14 cellular contexts compared by ENCODE assay signal in the genomic region with DNA sequence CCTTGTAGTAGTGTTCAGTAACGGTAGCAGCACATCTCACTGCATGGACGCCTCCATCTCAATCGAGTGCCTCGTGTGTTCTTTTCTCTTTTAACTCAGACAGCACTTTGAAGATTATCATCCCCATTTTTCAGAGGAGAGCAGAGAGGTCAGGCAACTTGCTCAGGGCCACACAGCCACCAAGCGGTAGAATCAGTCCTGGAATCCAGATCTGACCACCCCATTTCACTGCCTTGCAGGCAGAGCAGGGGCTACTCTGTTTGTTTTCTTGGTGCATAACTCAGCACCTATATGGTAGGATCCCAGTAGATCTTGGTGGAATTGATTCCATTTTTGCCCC.
A peak's percentile ranks its signal among the peaks of the same experiment; 100 is the strongest.
DNase-seq lines count a peak whose midpoint lies in the region; ATAC-seq and TF ChIP-seq lines count a peak whose summit lies in the region.
"Had no signal": no experiment of that assay in that cellular context is flagged by ENCODE, and none has a peak within 500 bp of the region (broad histone marks: within the 10 kb centered on the region; RNA-seq: fewer than 3 reads in every experiment).

No MANE protein-coding gene starts in this region.

- peaks cover 8% of the 10 kb centered on the region for H3K4me1 ChIP-seq in lower lobe of right lung
- H3K4me1 ChIP-seq: Caco-2 had no signal

- H3K27ac Mint-ChIP-seq in activated CD8-positive, alpha-beta T cell treated with anti-CD3 and anti-CD28 coated beads for 36 hours, result peak overlapping the region; percentile 66
- peak overlapping the region; percentile 87 for H3K27ac Mint-ChIP-seq in neural crest cell (ENCODE audit: unreplicated experiment)

- peaks cover 22% of the 10 kb centered on the region for H3K36me3 ChIP-seq in lower lobe of right lung

- CTCF ChIA-PET in activated CD8-positive, alpha-beta T cell treated with anti-CD3 and anti-CD28 coated beads for 36 hours (lab: Charles Lee), result no interaction called here

- no peak for DNase-seq in activated CD8-positive, alpha-beta T cell treated with anti-CD3 and anti-CD28 coated beads for 36 hours
- DNase-seq in neural crest cell (ENCODE audit: low read depth, low spot score) (no peak), NCI-H524 treated with DMSO at 0.1 percent for 48 hours (lab: John Stamatoyannopoulos, UW) (no peak), lower lobe of right lung (no peak), NCI-H82 (lab: John Stamatoyannopoulos, UW) (no peak), DMS 273 (lab: John Stamatoyannopoulos, UW; ENCODE audit: unreplicated experiment) (no peak)
- DNase-seq: Caco-2, dermis blood vessel endothelial cell, foreskin fibroblast, NCI-H1048, NCI-H774 had no signal

- no peaks in the 10 kb centered on the region for H3K9me3 Mint-ChIP-seq in activated CD8-positive, alpha-beta T cell treated with anti-CD3 and anti-CD28 coated beads for 36 hours
- peaks cover 4% of the 10 kb centered on the region for H3K9me3 Mint-ChIP-seq in neural crest cell

- ATAC-seq in GM18909 (IDR thresholded peaks at IDR 0.05; ENCODE audit: poor library complexity, unreplicated experiment), result peak; percentile 9
- ATAC-seq in HG02759 (IDR thresholded peaks at IDR 0.05; ENCODE audit: unreplicated experiment), result peak; percentile 17
- ATAC-seq in activated CD8-positive, alpha-beta T cell treated with anti-CD3 and anti-CD28 coated beads for 36 hours, result no peak
- ATAC-seq in lower lobe of right lung, result no peak

- no peaks in the 10 kb centered on the region for H3K9me3 ChIP-seq in lower lobe of right lung
- H3K9me3 ChIP-seq: Caco-2, tibial artery had no signal

- POLR2A ChIA-PET in activated CD8-positive, alpha-beta T cell treated with anti-CD3 and anti-CD28 coated beads for 36 hours (lab: Charles Lee), result interaction anchor here (0.7 to 2.2 kb wide), 3 partner anchors 11 to 22 kb away, joined by 3 to 9 read pairs (median 5); no protein-coding TSS in a partner anchor

- H3K36me3 Mint-ChIP-seq in activated CD8-positive, alpha-beta T cell treated with anti-CD3 and anti-CD28 coated beads for 36 hours (ENCODE audit: low read depth), result no peaks in the 10 kb centered on the region
- H3K36me3 Mint-ChIP-seq in neural crest cell (ENCODE audit: low read depth), result peaks cover 20% of the 10 kb centered on the region

- H3K4me3 Mint-ChIP-seq in activated CD8-positive, alpha-beta T cell treated with anti-CD3 and anti-CD28 coated beads for 36 hours, result no peak overlapping the region
- no peak overlapping the region for H3K4me3 Mint-ChIP-seq in neural crest cell

- no peaks in the 10 kb centered on the region for H3K27me3 Mint-ChIP-seq in activated CD8-positive, alpha-beta T cell treated with anti-CD3 and anti-CD28 coated beads for 36 hours
- H3K27me3 Mint-ChIP-seq in neural crest cell (ENCODE audit: low read depth), result no peaks in the 10 kb centered on the region

- intact Hi-C loops in activated CD8-positive, alpha-beta T cell treated with anti-CD3 and anti-CD28 coated beads for 36 hours (cut with micrococcal nuclease), result no loop called here
- intact Hi-C loops in lower lobe of right lung (cut with DNase I), result no loop called here

- no peak overlapping the region for H3K4me3 ChIP-seq in lower lobe of right lung
- H3K4me3 ChIP-seq: tibial artery had no signal

- no peak overlapping the region for H3K27ac ChIP-seq in lower lobe of right lung
- H3K27ac ChIP-seq: tibial artery had no signal

- TF ChIP-seq CTCF in activated CD8-positive, alpha-beta T cell treated with anti-CD3 and anti-CD28 coated beads for 36 hours (IDR thresholded peaks at IDR 0.05), result no peak
- no peak for TF ChIP-seq CTCF in neural crest cell (conservative IDR thresholded peaks at IDR 0.05)
- TF ChIP-seq CTCF in lower lobe of right lung (IDR thresholded peaks at IDR 0.05), result no peak

- peaks cover 22% of the 10 kb centered on the region for H3K4me1 Mint-ChIP-seq in activated CD8-positive, alpha-beta T cell treated with anti-CD3 and anti-CD28 coated beads for 36 hours (ENCODE audit: low read depth)
- peaks cover 35% of the 10 kb centered on the region for H3K4me1 Mint-ChIP-seq in neural crest cell

- no peaks in the 10 kb centered on the region for H3K27me3 ChIP-seq in lower lobe of right lung (ENCODE audit: low read depth)
- H3K27me3 ChIP-seq: tibial artery had no signal

Comparison
In these comparisons a context has a peak if more than half of its experiments do, and no peak if none do; other contexts are left out.
1. ATAC-seq: peak in GM18909 (single experiment) and HG02759 (single experiment); none in activated CD8-positive, alpha-beta T cell treated with anti-CD3 and anti-CD28 coated beads for 36 hours (single experiment) and lower lobe of right lung (0 of 2).